In the genomic region with DNA sequence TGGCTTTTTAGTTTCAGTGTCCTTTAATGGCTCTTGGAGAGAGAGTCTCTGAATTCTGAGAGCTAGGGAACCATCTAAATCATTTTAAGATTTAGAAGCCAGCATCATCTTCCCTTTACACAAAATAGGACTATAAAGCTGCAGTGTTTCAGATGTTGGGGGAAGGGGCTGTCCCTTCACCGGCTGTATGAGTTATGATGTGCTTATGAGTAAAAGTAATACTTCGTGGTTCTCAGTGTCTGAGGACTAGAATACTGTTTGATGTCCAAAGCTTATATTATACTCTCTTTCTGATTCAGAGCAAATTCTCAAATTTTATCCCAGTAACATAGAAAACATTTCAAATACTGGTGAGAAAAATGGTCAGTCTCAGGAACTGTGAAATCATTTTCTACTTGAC, we compare ENCODE assay signal across 1 cellular context.
TF ChIP-seq lines count a peak whose summit lies in the region.

No MANE protein-coding gene starts in this region.

TF ChIP-seq in GM12878, 131 proteins besides CTCF, POLR2A, EP300 and RAD21 (continued from another document):
- TF ChIP-seq, protein P1, sequence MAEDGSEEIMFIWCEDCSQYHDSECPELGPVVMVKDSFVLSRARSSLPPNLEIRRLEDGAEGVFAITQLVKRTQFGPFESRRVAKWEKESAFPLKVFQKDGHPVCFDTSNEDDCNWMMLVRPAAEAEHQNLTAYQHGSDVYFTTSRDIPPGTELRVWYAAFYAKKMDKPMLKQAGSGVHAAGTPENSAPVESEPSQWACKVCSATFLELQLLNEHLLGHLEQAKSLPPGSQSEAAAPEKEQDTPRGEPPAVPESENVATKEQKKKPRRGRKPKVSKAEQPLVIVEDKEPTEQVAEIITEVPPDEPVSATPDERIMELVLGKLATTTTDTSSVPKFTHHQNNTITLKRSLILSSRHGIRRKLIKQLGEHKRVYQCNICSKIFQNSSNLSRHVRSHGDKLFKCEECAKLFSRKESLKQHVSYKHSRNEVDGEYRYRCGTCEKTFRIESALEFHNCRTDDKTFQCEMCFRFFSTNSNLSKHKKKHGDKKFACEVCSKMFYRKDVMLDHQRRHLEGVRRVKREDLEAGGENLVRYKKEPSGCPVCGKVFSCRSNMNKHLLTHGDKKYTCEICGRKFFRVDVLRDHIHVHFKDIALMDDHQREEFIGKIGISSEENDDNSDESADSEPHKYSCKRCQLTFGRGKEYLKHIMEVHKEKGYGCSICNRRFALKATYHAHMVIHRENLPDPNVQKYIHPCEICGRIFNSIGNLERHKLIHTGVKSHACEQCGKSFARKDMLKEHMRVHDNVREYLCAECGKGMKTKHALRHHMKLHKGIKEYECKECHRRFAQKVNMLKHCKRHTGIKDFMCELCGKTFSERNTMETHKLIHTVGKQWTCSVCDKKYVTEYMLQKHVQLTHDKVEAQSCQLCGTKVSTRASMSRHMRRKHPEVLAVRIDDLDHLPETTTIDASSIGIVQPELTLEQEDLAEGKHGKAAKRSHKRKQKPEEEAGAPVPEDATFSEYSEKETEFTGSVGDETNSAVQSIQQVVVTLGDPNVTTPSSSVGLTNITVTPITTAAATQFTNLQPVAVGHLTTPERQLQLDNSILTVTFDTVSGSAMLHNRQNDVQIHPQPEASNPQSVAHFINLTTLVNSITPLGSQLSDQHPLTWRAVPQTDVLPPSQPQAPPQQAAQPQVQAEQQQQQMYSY (CRISPR knock-in tag; IDR thresholded peaks at IDR 0.05), result no peak
- TF ChIP-seq NFXL1 (IDR thresholded peaks at IDR 0.05; ENCODE audit: borderline replicate concordance), result no peak
- no peak for TF ChIP-seq SMARCA5 (IDR thresholded peaks at IDR 0.05)
- no peak for TF ChIP-seq HDAC2 (IDR thresholded peaks at IDR 0.05)
- TF ChIP-seq SIX5 (IDR thresholded peaks at IDR 0.05; ENCODE audit: low read depth, low read length, severe bottlenecking), result no peak
- TF ChIP-seq EGR1 (IDR thresholded peaks at IDR 0.05; ENCODE audit: borderline replicate concordance in 1 of 2, low read depth in 2 of 2, low read length in 2 of 2), result no peak
- TF ChIP-seq BHLHE40 (IDR thresholded peaks at IDR 0.05; ENCODE audit: borderline replicate concordance in 1 of 2, low read depth in 2 of 2, low read length in 1 of 2), result no peak
- TF ChIP-seq POLR2AphosphoS2 (IDR thresholded peaks at IDR 0.05; ENCODE audit: low read depth, low read length), result no peak
- TF ChIP-seq BACH1 (IDR thresholded peaks at IDR 0.05; ENCODE audit: borderline replicate concordance), result no peak
- no peak for TF ChIP-seq TCF3 (IDR thresholded peaks at IDR 0.05; ENCODE audit: borderline replicate concordance, insufficient read depth, low read depth, low read length)
TF ChIP-seq in GM12878: peak in this region for 6.
